In genomic region chr10:110410329-110411046, GRCh38 we compare ENCODE assay signal across 8 cellular contexts.
A peak's percentile ranks its signal among the peaks of the same experiment; 100 is the strongest.
DNase-seq lines count a peak whose midpoint lies in the region; TF ChIP-seq lines count a peak whose summit lies in the region.

No MANE protein-coding gene starts in this region.

- H3K36me3 ChIP-seq in BLaER1 = no peaks in the 10 kb centered on the region
- no peaks in the 10 kb centered on the region for H3K36me3 ChIP-seq in WERI-Rb-1

- peak overlapping the region; percentile 52 for H3K27ac Mint-ChIP-seq in dendritic cell treated with granulocyte-macrophage colony-stimulating factor and Interleukin-4, amounts not matched to agents 40 ng/mL and 50 ng/mL, for 4 days

- peaks cover 38% of the 10 kb centered on the region for H3K27me3 Mint-ChIP-seq in dendritic cell treated with granulocyte-macrophage colony-stimulating factor and Interleukin-4, amounts not matched to agents 40 ng/mL and 50 ng/mL, for 4 days

- intact Hi-C loops in dendritic cell treated with granulocyte-macrophage colony-stimulating factor and Interleukin-4, amounts not matched to agents 40 ng/mL and 50 ng/mL, for 4 days (cut with micrococcal nuclease) = loop anchor here (10.0 kb wide), 1 partner anchor 56 kb away; no protein-coding TSS in a partner anchor
- intact Hi-C loops in posterior cingulate gyrus (cut with DNase I) = no loop called here

- no peak overlapping the region for H3K4me3 Mint-ChIP-seq in dendritic cell treated with granulocyte-macrophage colony-stimulating factor and Interleukin-4, amounts not matched to agents 40 ng/mL and 50 ng/mL, for 4 days

- H3K9ac ChIP-seq in BLaER1 = no peak overlapping the region

- peaks cover 19% of the 10 kb centered on the region for H4K20me1 ChIP-seq in BLaER1

- H3K27ac ChIP-seq in BLaER1 (no peak overlapping the region), WERI-Rb-1 (no peak overlapping the region)

- H3K36me3 Mint-ChIP-seq in dendritic cell treated with granulocyte-macrophage colony-stimulating factor and Interleukin-4, amounts not matched to agents 40 ng/mL and 50 ng/mL, for 4 days (ENCODE audit: low read depth) = no peaks in the 10 kb centered on the region

- H3K27me3 ChIP-seq in BLaER1 (no peaks in the 10 kb centered on the region; the same call in 1 of the 2 replicates), WERI-Rb-1 (ENCODE audit: insufficient read depth, low read depth, severe bottlenecking) (no peaks in the 10 kb centered on the region)

- H3K4me1 ChIP-seq in BLaER1 = peaks cover 55% of the 10 kb centered on the region

- H3K4me1 Mint-ChIP-seq in dendritic cell treated with granulocyte-macrophage colony-stimulating factor and Interleukin-4, amounts not matched to agents 40 ng/mL and 50 ng/mL, for 4 days (ENCODE audit: low read depth) = peaks cover 86% of the 10 kb centered on the region

- peak; percentile 96 for DNase-seq in LoVo (ENCODE audit: low spot score)
- peak; percentile 91 for DNase-seq in myocyte (ENCODE audit: low read depth)
- DNase-seq in NCI-H524 treated with DMSO at 0.1 percent for 48 hours (lab: John Stamatoyannopoulos, UW) = no peak
- no peak for DNase-seq in retina
- no peak for DNase-seq in WERI-Rb-1
- DNase-seq in posterior cingulate gyrus = no peak

- H3K9me3 Mint-ChIP-seq in dendritic cell treated with granulocyte-macrophage colony-stimulating factor and Interleukin-4, amounts not matched to agents 40 ng/mL and 50 ng/mL, for 4 days = no peaks in the 10 kb centered on the region

- H3K4me3 ChIP-seq in BLaER1 = no peak overlapping the region
- H3K4me3 ChIP-seq in WERI-Rb-1 (ENCODE audit: low read depth, low read length) = no peak overlapping the region

- no peak for TF ChIP-seq CTCF in WERI-Rb-1 (IDR thresholded peaks at IDR 0.05; ENCODE audit: low read depth, low read length)

- H3K9me3 ChIP-seq in BLaER1 (no peaks in the 10 kb centered on the region), WERI-Rb-1 (ENCODE audit: severe bottlenecking) (no peaks in the 10 kb centered on the region)

- H3K4me2 ChIP-seq in BLaER1 = peak overlapping the region; percentile 13; the same call in 1 of the 2 replicates

Comparison
In these comparisons a context has a peak if more than half of its experiments do, and no peak if none do; other contexts are left out.
1. DNase-seq: peak in LoVo (single experiment) and myocyte (single experiment); none in NCI-H524 treated with DMSO at 0.1 percent for 48 hours (single experiment), retina (single experiment), WERI-Rb-1 (single experiment) and posterior cingulate gyrus (0 of 10).